16 cellular contexts compared by ENCODE assay signal in genomic region chr19:13574933-13575332, GRCh38.
DNase-seq lines count a peak whose midpoint lies in the region; ATAC-seq, FAIRE-seq and TF ChIP-seq lines count a peak whose summit lies in the region.
"Had no signal": no experiment of that assay in that cellular context is flagged by ENCODE, and none has a peak within 500 bp of the region (broad histone marks: within the 10 kb centered on the region; RNA-seq: fewer than 3 reads in every experiment).

No MANE protein-coding gene starts in this region.

- TF ChIP-seq CTCF in AG09309 (IDR thresholded peaks at IDR 0.05; ENCODE audit: control insufficient read depth, insufficient read depth, low read depth, low read length, missing control alignments), result peak; percentile 56
- peak; percentile 50 for TF ChIP-seq CTCF in RWPE2 (IDR thresholded peaks at IDR 0.05; ENCODE audit: poor library complexity, severe bottlenecking)
- TF ChIP-seq CTCF in foreskin fibroblast (IDR thresholded peaks at IDR 0.05; ENCODE audit: low read depth, low read length), result peak; percentile 33

- ATAC-seq in RWPE2 (ENCODE audit: low read depth), result 0 out of 3 replicates have a peak, but pooled peaks have one; percentile 17
- ATAC-seq: Right ventricle myocardium inferior had no signal

- DNase-seq in AG09309 (ENCODE audit: low read depth) (no peak), H54 (ENCODE audit: insufficient read length, low spot score) (peak; percentile 28), RWPE2 (ENCODE audit: low spot score) (no peak), foreskin fibroblast (peak in 1 of 2 donors; percentile 40), NCI-H128 (lab: John Stamatoyannopoulos, UW; ENCODE audit: unreplicated experiment) (no peak), HK-2 (ENCODE audit: unreplicated experiment) (no peak), SIG-M5 (lab: John Stamatoyannopoulos, UW) (no peak), ecto neural progenitor cell (ENCODE audit: low spot score) (no peak)
- DNase-seq: activated CD4-positive, alpha-beta T cell treated with anti-CD3 and anti-CD28 coated beads, Interleukin-2, amount 10 ng/mL, durations not matched to agents 7 days and 5 days; activated naive CD4-positive, alpha-beta T cell treated with anti-CD3 and anti-CD28 coated beads, Interleukin-2, amount 10 ng/mL, durations not matched to agents 7 days and 5 days; HCEC 1CT; NCI-H146; stimulated activated CD4-positive, alpha-beta T cell treated with anti-CD3 and anti-CD28 coated beads, Interleukin-1b, Interleukin-23, amount 100 ng/mL, for 48 hours had no signal

- no peaks in the 10 kb centered on the region for H3K4me1 ChIP-seq in RWPE2 (ENCODE audit: insufficient read depth, poor library complexity, severe bottlenecking)
- H3K4me1 ChIP-seq: Caco-2 had no signal

- no peak for TF ChIP-seq POLR2A in H54 (IDR thresholded peaks at IDR 0.05; ENCODE audit: low read depth, low read length)

- H3K36me3 ChIP-seq in RWPE2 (ENCODE audit: low read depth), result no peaks in the 10 kb centered on the region

- FAIRE-seq in H54 (lab: Jason Lieb, UNC), result no peak
- FAIRE-seq: islet of Langerhans had no signal

- H3K27me3 ChIP-seq in RWPE2 (ENCODE audit: insufficient read depth, poor library complexity, severe bottlenecking), result peaks cover 5% of the 10 kb centered on the region

- no peak overlapping the region for H3K4me3 ChIP-seq in AG09309 (ENCODE audit: control insufficient read depth, low read depth, low read length)
- H3K4me3 ChIP-seq in RWPE2 (ENCODE audit: severe bottlenecking), result no peak overlapping the region
- no peak overlapping the region for H3K4me3 ChIP-seq in foreskin fibroblast (ENCODE audit: low read depth in 1 of 2, low read length in 2 of 2)

- H3K27ac ChIP-seq in RWPE2 (ENCODE audit: poor library complexity, severe bottlenecking), result no peak overlapping the region

- H3K9me3 ChIP-seq in RWPE2 (ENCODE audit: severe bottlenecking), result peaks cover 8% of the 10 kb centered on the region
- H3K9me3 ChIP-seq: Caco-2 had no signal
